ENCODE assay signal across 8 cellular contexts in genomic region chr1:25337483-25338187, GRCh38. TPM values are rescaled to one million over a fixed set of nuclear protein-coding genes. Genes with fewer than 3 reads are reported as not detected.
DNase-seq lines count a peak whose midpoint lies in the region; ATAC-seq, FAIRE-seq and TF ChIP-seq lines count a peak whose summit lies in the region.
"Not testable (repeated sequence)": the region's sequence is repeated elsewhere in the genome, so short reads cannot be mapped to it uniquely, and the experiment has no call there.

No MANE protein-coding gene starts in this region.

- H3K36me3 Mint-ChIP-seq in IgD-negative memory B cell; progenitor cell of endocrine pancreas (ENCODE audit: insufficient read depth): not testable (repeated sequence)
- H3K36me3 Mint-ChIP-seq in activated CD4-positive, alpha-beta T cell treated with anti-CD3 and anti-CD28 coated beads, Interleukin-2, amount 10 ng/mL, durations not matched to agents 7 days and 5 days (ENCODE audit: low read depth), result peaks cover 30% of the 10 kb centered on the region

- peak; percentile 4 for ATAC-seq in GM18858 (IDR thresholded peaks at IDR 0.05; ENCODE audit: unreplicated experiment)
- peak; percentile 32 for ATAC-seq in HG02588 (IDR thresholded peaks at IDR 0.05; ENCODE audit: unreplicated experiment)

- CTCF ChIA-PET in activated CD4-positive, alpha-beta T cell treated with anti-CD3 and anti-CD28 coated beads, Interleukin-2, amount 10 ng/mL, durations not matched to agents 7 days and 5 days (lab: Charles Lee), result not testable (repeated sequence)

- H3K4me1 Mint-ChIP-seq in IgD-negative memory B cell (peaks cover 14 to 27% (median 18%) of the 10 kb centered on the region in 3 donors), progenitor cell of endocrine pancreas (ENCODE audit: low read depth) (peaks cover 12% of the 10 kb centered on the region)
- H3K4me1 Mint-ChIP-seq in activated CD4-positive, alpha-beta T cell treated with anti-CD3 and anti-CD28 coated beads, Interleukin-2, amount 10 ng/mL, durations not matched to agents 7 days and 5 days, result peaks cover 38% of the 10 kb centered on the region

- H3K4me1 ChIP-seq in iPS-15b (ENCODE audit: control insufficient read depth, insufficient read depth, low read length), result not testable (repeated sequence)

- H3K4me3 ChIP-seq in iPS-15b (ENCODE audit: low read depth, low read length), result peak overlapping the region; percentile 50

- H3K36me3 ChIP-seq in iPS-15b (ENCODE audit: control insufficient read depth, insufficient read depth, low read length), result not testable (repeated sequence)

- peak overlapping the region; percentile 67 to 97 (median 97) for H3K27ac Mint-ChIP-seq in IgD-negative memory B cell
- peak overlapping the region; percentile 96 for H3K27ac Mint-ChIP-seq in activated CD4-positive, alpha-beta T cell treated with anti-CD3 and anti-CD28 coated beads, Interleukin-2, amount 10 ng/mL, durations not matched to agents 7 days and 5 days
- not testable (repeated sequence) for H3K27ac Mint-ChIP-seq in progenitor cell of endocrine pancreas

- DNase-seq in activated CD4-positive, alpha-beta T cell treated with anti-CD3 and anti-CD28 coated beads, Interleukin-2, amount 10 ng/mL, durations not matched to agents 7 days and 5 days, result peak; percentile 39
- not testable (repeated sequence) for DNase-seq in caudate nucleus (lab: John Stamatoyannopoulos, UW); urothelium cell line (ENCODE audit: low spot score)
- peak; percentile 12 for DNase-seq in progenitor cell of endocrine pancreas (ENCODE audit: low spot score, unreplicated experiment)

- not testable (repeated sequence) for H3K9ac ChIP-seq in iPS-15b (ENCODE audit: low read depth, low read length)

- peak overlapping the region; percentile 87 for H3K27ac ChIP-seq in caudate nucleus (ENCODE audit: low read depth, low read length)

- H3K27me3 ChIP-seq in iPS-15b (ENCODE audit: control insufficient read depth, insufficient read depth, low read length), result not testable (repeated sequence)

- H3K9me3 ChIP-seq in iPS-15b (ENCODE audit: control insufficient read depth, insufficient read depth, low read length), result not testable (repeated sequence)

- peak; percentile 69 for FAIRE-seq in urothelium cell line (lab: Jason Lieb, UNC)

- not testable (repeated sequence) for H3K27me3 Mint-ChIP-seq in IgD-negative memory B cell; activated CD4-positive, alpha-beta T cell treated with anti-CD3 and anti-CD28 coated beads, Interleukin-2, amount 10 ng/mL, durations not matched to agents 7 days and 5 days; progenitor cell of endocrine pancreas

- H3K4me3 Mint-ChIP-seq in IgD-negative memory B cell (peak overlapping the region; percentile 94 to 99 (median 97)), progenitor cell of endocrine pancreas (ENCODE audit: low read depth) (peak overlapping the region; percentile 90)
- H3K4me3 Mint-ChIP-seq in activated CD4-positive, alpha-beta T cell treated with anti-CD3 and anti-CD28 coated beads, Interleukin-2, amount 10 ng/mL, durations not matched to agents 7 days and 5 days, result peak overlapping the region; percentile 95

- not testable (repeated sequence) for H3K9me3 Mint-ChIP-seq in IgD-negative memory B cell; activated CD4-positive, alpha-beta T cell treated with anti-CD3 and anti-CD28 coated beads, Interleukin-2, amount 10 ng/mL, durations not matched to agents 7 days and 5 days; progenitor cell of endocrine pancreas (ENCODE audit: low read depth)

- POLR2A ChIA-PET in activated CD4-positive, alpha-beta T cell treated with anti-CD3 and anti-CD28 coated beads, Interleukin-2, amount 10 ng/mL, durations not matched to agents 7 days and 5 days (lab: Charles Lee), result not testable (repeated sequence)

- not testable (repeated sequence) for TF ChIP-seq CTCF in progenitor cell of endocrine pancreas (IDR thresholded peaks at IDR 0.05; ENCODE audit: unreplicated experiment)

RNA-seq across cellular contexts. Expression of gene TMEM50A, which starts 0.5 kb away (rescaled TPM):
- polyA plus RNA-seq in IgD-negative memory B cell, result 111 TPM
- 100 to 1,000 TPM; 140 to 176 TPM for total RNA-seq in activated CD4-positive, alpha-beta T cell treated with anti-CD3 and anti-CD28 coated beads, Interleukin-2, amount 10 ng/mL, durations not matched to agents 7 days and 5 days
- total RNA-seq in progenitor cell of endocrine pancreas, result 72.5 and 73.2 TPM in 2 replicates
